16 cellular contexts compared by ENCODE assay signal in the genomic region with DNA sequence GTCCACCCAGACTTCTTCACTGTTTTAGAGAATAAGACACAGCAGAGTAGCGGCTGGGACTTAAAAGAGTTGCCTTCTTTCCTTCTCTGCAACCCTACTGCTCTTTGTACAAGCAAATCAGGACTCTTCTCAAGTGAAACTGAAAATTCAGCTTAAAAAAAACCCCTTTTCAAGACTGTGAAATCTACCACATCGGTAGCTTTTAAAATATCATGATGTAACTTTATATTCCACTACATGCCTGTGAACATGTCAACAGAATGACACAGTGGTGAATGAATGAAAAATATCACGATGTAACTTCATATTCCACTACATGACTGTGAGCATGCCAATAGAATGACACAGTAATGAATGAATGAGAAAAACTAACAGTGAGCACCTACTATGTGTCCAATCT. TPM values are rescaled to one million over a fixed set of nuclear protein-coding genes. Genes with fewer than 3 reads are reported as not detected.
DNase-seq lines count a peak whose midpoint lies in the region; ATAC-seq and TF ChIP-seq lines count a peak whose summit lies in the region.
"Had no signal": no experiment of that assay in that cellular context is flagged by ENCODE, and none has a peak within 500 bp of the region (broad histone marks: within the 10 kb centered on the region; RNA-seq: fewer than 3 reads in every experiment).

No MANE protein-coding gene starts in this region.

- no peak overlapping the region for H2BK120ac ChIP-seq in H9 (ENCODE audit: low read depth, low read length, poor library complexity, severe bottlenecking)
- H2BK120ac ChIP-seq in trophoblast cell (ENCODE audit: insufficient read depth, low read length, poor library complexity): no peak overlapping the region

- H4K20me1 ChIP-seq in H9 (ENCODE audit: control insufficient read depth, insufficient read depth, insufficient read length): no peaks in the 10 kb centered on the region

- no peak overlapping the region for H2BK20ac ChIP-seq in H9 (ENCODE audit: low read depth, low read length, poor library complexity, severe bottlenecking)

- no peak overlapping the region for H3K18ac ChIP-seq in H9 (ENCODE audit: insufficient read length, low read depth, low read length)
- no peak overlapping the region for H3K18ac ChIP-seq in trophoblast cell (ENCODE audit: low read length)

- H3K23ac ChIP-seq in H9 (ENCODE audit: insufficient read length, low read depth, low read length) (no peak overlapping the region), trophoblast cell (ENCODE audit: low read length) (no peak overlapping the region)

- H4K91ac ChIP-seq in H9 (ENCODE audit: insufficient read length, low read depth, low read length) (no peak overlapping the region), trophoblast cell (ENCODE audit: low read depth, low read length) (no peak overlapping the region)

- H2BK15ac ChIP-seq in H9 (ENCODE audit: low read depth, low read length): no peak overlapping the region

- no peak overlapping the region for H3K4me2 ChIP-seq in H9 (ENCODE audit: insufficient read depth, insufficient read length, low read length)
- H3K4me2 ChIP-seq in trophoblast cell (ENCODE audit: low read length): no peak overlapping the region

- H4K5ac ChIP-seq in H9 (ENCODE audit: insufficient read length, low read depth, low read length): no peak overlapping the region

- H3K36me3 ChIP-seq in adipocyte (ENCODE audit: control insufficient read depth, insufficient read depth, low read length, severe bottlenecking) (no peaks in the 10 kb centered on the region), trophoblast cell (ENCODE audit: control insufficient read depth in 1 of 2, insufficient read depth in 2 of 2, low read length in 2 of 2) (no peaks in the 10 kb centered on the region), mucosa of descending colon (ENCODE audit: low read depth) (no peaks in the 10 kb centered on the region)
- H3K36me3 ChIP-seq: upper lobe of right lung had no signal

- no peak for TF ChIP-seq CTCF in GM12865 (IDR thresholded peaks at IDR 0.05; ENCODE audit: insufficient read depth, low read depth, low read length, missing control alignments)
- TF ChIP-seq CTCF in H9 (conservative IDR thresholded peaks at IDR 0.05): no peak
- TF ChIP-seq CTCF in mucosa of descending colon (IDR thresholded peaks at IDR 0.05): no peak

- H3K4ac ChIP-seq in H9 (ENCODE audit: low read depth, low read length) (no peak overlapping the region), trophoblast cell (ENCODE audit: low read depth, low read length) (peak overlapping the region; percentile 47)

- no peaks in the 10 kb centered on the region for H3K27me3 Mint-ChIP-seq in H9 (ENCODE audit: low read depth)

- H4K8ac ChIP-seq in H9 (replicated peaks; ENCODE audit: insufficient read length, low read depth, low read length) (no peak overlapping the region), trophoblast cell (ENCODE audit: low read depth, low read length) (no peak overlapping the region)

- no peaks in the 10 kb centered on the region for H3K23me2 ChIP-seq in H9 (ENCODE audit: insufficient read length, low read depth, low read length, poor library complexity, severe bottlenecking)

- H3K36me3 Mint-ChIP-seq in H9 (ENCODE audit: insufficient read depth in 1 of 3, low read depth in 3 of 3): peaks cover 0 to 5% (median 2%) of the 10 kb centered on the region in 3 experiments; a peak in 2 of 7 replicates
- H3K36me3 Mint-ChIP-seq: CD14-positive monocyte, IgD-negative memory B cell, immature natural killer cell had no signal

- H3K27ac Mint-ChIP-seq in H9: peak overlapping the region in 2 of 3 experiments; percentile 51 to 63; a peak in 2 of 7 replicates
- H3K27ac Mint-ChIP-seq: CD14-positive monocyte, IgD-negative memory B cell, immature natural killer cell had no signal

- no peak overlapping the region for H2BK5ac ChIP-seq in H9 (ENCODE audit: insufficient read length, low read length)
- H2BK5ac ChIP-seq in trophoblast cell (ENCODE audit: low read depth, low read length, poor library complexity): no peak overlapping the region

- H3K79me1 ChIP-seq in H9 (ENCODE audit: insufficient read depth, low read depth, low read length, poor library complexity, severe bottlenecking) (peaks cover 17% of the 10 kb centered on the region), trophoblast cell (ENCODE audit: low read length) (no peaks in the 10 kb centered on the region)

- intact Hi-C loops in mucosa of descending colon (cut with DNase I, micrococcal nuclease): no loop called here

- H3K9ac ChIP-seq in H9 (ENCODE audit: extremely low read depth, insufficient read length, low read length) (no peak overlapping the region), adipocyte (ENCODE audit: low read length) (no peak overlapping the region), trophoblast cell (ENCODE audit: low read length) (no peak overlapping the region)

- H3K4me1 Mint-ChIP-seq in H9: peaks cover 40 to 42% of the 10 kb centered on the region in 2 experiments
- H3K4me1 Mint-ChIP-seq: CD14-positive monocyte had no signal

- H3K79me2 ChIP-seq in H9 (ENCODE audit: insufficient read depth, low read length) (peaks cover 6% of the 10 kb centered on the region; the same call in 1 of the 2 replicates), trophoblast cell (ENCODE audit: control insufficient read depth, insufficient read depth, low read length, poor library complexity) (no peaks in the 10 kb centered on the region)

- no peak overlapping the region for H3K4me3 Mint-ChIP-seq in H9
- H3K4me3 Mint-ChIP-seq: CD14-positive monocyte, IgD-negative memory B cell, immature natural killer cell had no signal

- no peak overlapping the region for H2BK12ac ChIP-seq in H9 (ENCODE audit: insufficient read length, low read depth, low read length)
- peak overlapping the region; percentile 53 for H2BK12ac ChIP-seq in trophoblast cell (ENCODE audit: low read length)

- H3K56ac ChIP-seq in H9 (ENCODE audit: insufficient read length, low read depth, low read length): no peak overlapping the region

- H3K14ac ChIP-seq in H9 (ENCODE audit: insufficient read depth, low read length) (no peak overlapping the region), trophoblast cell (ENCODE audit: low read length) (no peak overlapping the region)

- no peak overlapping the region for H3T11ph ChIP-seq in H9 (ENCODE audit: low read length)

- H3K27me3 ChIP-seq in H9 (ENCODE audit: insufficient read depth, low read length): no peaks in the 10 kb centered on the region
- H3K27me3 ChIP-seq in adipocyte (replicated peaks; ENCODE audit: control insufficient read depth, insufficient read depth, low read length): no peaks in the 10 kb centered on the region
- H3K27me3 ChIP-seq in trophoblast cell (ENCODE audit: insufficient read depth, low read length): no peaks in the 10 kb centered on the region
- H3K27me3 ChIP-seq: upper lobe of right lung had no signal

- H3K9me3 ChIP-seq in H9 (ENCODE audit: control insufficient read depth, low read depth, low read length) (no peaks in the 10 kb centered on the region), adipocyte (ENCODE audit: control insufficient read depth, low read length) (no peaks in the 10 kb centered on the region), trophoblast cell (ENCODE audit: insufficient read depth, low read depth, low read length) (no peaks in the 10 kb centered on the region), mucosa of descending colon (no peaks in the 10 kb centered on the region)
- H3K9me3 ChIP-seq: upper lobe of right lung had no signal

- peak; percentile 63 for DNase-seq in GM12865 (ENCODE audit: low read depth)
- no peak for DNase-seq in H9
- peak; percentile 13 for DNase-seq in adipocyte (ENCODE audit: low read depth)
- DNase-seq in trophoblast cell: no peak
- DNase-seq in midbrain (lab: John Stamatoyannopoulos, UW): no peak
- DNase-seq in hippocampal formation (lab: John Stamatoyannopoulos, UW): no peak
- DNase-seq in mucosa of descending colon: no peak
- DNase-seq: DMS79; immature natural killer cell; mesendoderm; NCI-H1092; stimulated activated CD4-positive, alpha-beta T cell treated with anti-CD3 and anti-CD28 coated beads, Interleukin-4, amount 100 ng/mL, for 24 hours; T-helper 1 cell; upper lobe of right lung had no signal

- WGBS in H9 (ENCODE audit: extremely low coverage, insufficient read length, low lambda C conversion rate): no CpG with 5 or more reads among the region's 3 CpGs
- no CpG with 5 or more reads among the region's 3 CpGs for WGBS in trophoblast cell (ENCODE audit: extremely low coverage, insufficient coverage, insufficient read length)

- H3K27ac ChIP-seq in H9 (ENCODE audit: insufficient read length, low read depth, low read length) (no peak overlapping the region), trophoblast cell (ENCODE audit: low read depth, low read length) (no peak overlapping the region)
- H3K27ac ChIP-seq: upper lobe of right lung had no signal

- no peak overlapping the region for H4K12ac ChIP-seq in trophoblast cell (ENCODE audit: low read depth, low read length)

- no peaks in the 10 kb centered on the region for H3K9me3 Mint-ChIP-seq in H9
- H3K9me3 Mint-ChIP-seq: IgD-negative memory B cell, immature natural killer cell had no signal

- H3K4me1 ChIP-seq in H9 (ENCODE audit: insufficient read depth, low read length): peaks cover 4% of the 10 kb centered on the region; the same call in 1 of the 2 replicates
- peaks cover 21% of the 10 kb centered on the region for H3K4me1 ChIP-seq in adipocyte (ENCODE audit: control insufficient read depth, insufficient read depth, low read length)
- no peaks in the 10 kb centered on the region for H3K4me1 ChIP-seq in trophoblast cell (ENCODE audit: control insufficient read depth in 1 of 2, insufficient read depth in 2 of 2, low read length in 2 of 2)
- no peaks in the 10 kb centered on the region for H3K4me1 ChIP-seq in mucosa of descending colon (ENCODE audit: low read depth)
- H3K4me1 ChIP-seq: upper lobe of right lung had no signal

- H2AFZ ChIP-seq in H9 (ENCODE audit: low read length): no peak overlapping the region
- no peak overlapping the region for H2AFZ ChIP-seq in trophoblast cell (ENCODE audit: insufficient read depth, low read length, poor library complexity)

- H2AK5ac ChIP-seq in H9 (ENCODE audit: insufficient read length, low read length): no peak overlapping the region
- no peak overlapping the region for H2AK5ac ChIP-seq in trophoblast cell (ENCODE audit: low read length)

- ATAC-seq in mucosa of descending colon: no peak
- ATAC-seq: upper lobe of right lung had no signal

- H3K4me3 ChIP-seq in GM12865 (ENCODE audit: low read depth, low read length) (peak overlapping the region; percentile 5), adipocyte (ENCODE audit: low read length) (peak overlapping the region; percentile 29), trophoblast cell (ENCODE audit: low read depth, low read length) (no peak overlapping the region), mucosa of descending colon (no peak overlapping the region)
- H3K4me3 ChIP-seq: upper lobe of right lung had no signal

RNA-seq across cellular contexts. Expression of gene TCF4, which starts 53.4 kb away (rescaled TPM):
- 85.8 and 99.4 TPM in 2 replicates for total RNA-seq in H9 (2021)
- 71.8 and 73.1 TPM in 2 replicates for polyA plus RNA-seq in trophoblast cell (2013)
- 10 to 100 TPM; 20.7 to 88.2 (median 24.6) TPM for total RNA-seq in mucosa of descending colon

Comparison
In these comparisons a context has a peak if more than half of its experiments do, and no peak if none do; other contexts are left out.
1. DNase-seq: peak in GM12865 (single experiment) and adipocyte (single experiment); none in H9 (single experiment), trophoblast cell (0 of 2), midbrain (single experiment), hippocampal formation (0 of 2) and mucosa of descending colon (0 of 3).
2. H3K4me3 ChIP-seq: peak in GM12865 (single experiment) and adipocyte (single experiment); none in trophoblast cell (single experiment) and mucosa of descending colon (single experiment).